Comparison of ENCODE assay signal across 11 cellular contexts in genomic region chr3:158768361-158768787, GRCh38. TPM values are rescaled to one million over a fixed set of nuclear protein-coding genes. Genes with fewer than 3 reads are reported as not detected.
A peak's percentile ranks its signal among the peaks of the same experiment; 100 is the strongest.
DNase-seq lines count a peak whose midpoint lies in the region; ATAC-seq and TF ChIP-seq lines count a peak whose summit lies in the region.
"Had no signal": no experiment of that assay in that cellular context is flagged by ENCODE, and none has a peak within 500 bp of the region (broad histone marks: within the 10 kb centered on the region; RNA-seq: fewer than 3 reads in every experiment).

No MANE protein-coding gene starts in this region.

- H3K9me3 ChIP-seq in hepatocyte (ENCODE audit: low read depth) (no peaks in the 10 kb centered on the region), sigmoid colon (no peaks in the 10 kb centered on the region), A673 (ENCODE audit: low read depth, low read length, poor library complexity, severe bottlenecking) (no peaks in the 10 kb centered on the region)

- TF ChIP-seq POLR2A in sigmoid colon (IDR thresholded peaks at IDR 0.05), result no peak

- H3K4me1 ChIP-seq in hepatocyte (ENCODE audit: insufficient read depth) (peaks cover 42% of the 10 kb centered on the region), sigmoid colon (peaks cover 0 to 81% (median 76%) of the 10 kb centered on the region in 4 donors), A673 (ENCODE audit: insufficient read depth, low read length, poor library complexity, severe bottlenecking) (no peaks in the 10 kb centered on the region)

- POLR2A ChIA-PET in A673 (lab: Charles Lee; ENCODE audit: low non-redundant PET), result no interaction called here
- POLR2A ChIA-PET in naive thymus-derived CD8-positive, alpha-beta T cell (lab: Charles Lee), result no interaction called here

- no peaks in the 10 kb centered on the region for H3K27me3 Mint-ChIP-seq in naive thymus-derived CD8-positive, alpha-beta T cell

- 17% methylated on average over 7 of the region's 7 CpGs for WGBS in hepatocyte (ENCODE audit: low lambda C conversion rate, missing lambda C conversion rate)
- 11 to 36% methylated on average over 7 of the region's 7 CpGs for WGBS in sigmoid colon, 2 donors

- no peak overlapping the region for H3K4me3 Mint-ChIP-seq in naive thymus-derived CD8-positive, alpha-beta T cell

- in situ Hi-C loops in brain microvascular endothelial cell (cut with HindIII; ENCODE audit: low pct_ligation_motif_present, low sequenced_read_pairs), result no loop called here

- H3K36me3 ChIP-seq in brain microvascular endothelial cell (replicated peaks) (no peaks in the 10 kb centered on the region), hepatocyte (replicated peaks; ENCODE audit: insufficient read depth, low read depth) (no peaks in the 10 kb centered on the region), sigmoid colon (no peaks in the 10 kb centered on the region), A673 (ENCODE audit: insufficient read depth, low read length, poor library complexity, severe bottlenecking) (no peaks in the 10 kb centered on the region)

- H3K9me2 ChIP-seq in hepatocyte (replicated peaks; ENCODE audit: insufficient read depth), result no peaks in the 10 kb centered on the region

- CTCF ChIA-PET in A673 (lab: Charles Lee), result no interaction called here

- no peak overlapping the region for H2AFZ ChIP-seq in hepatocyte

- peaks cover 0 to 5% (median 4%) of the 10 kb centered on the region in 3 donors for H3K36me3 Mint-ChIP-seq in naive thymus-derived CD8-positive, alpha-beta T cell

- H3K4me1 Mint-ChIP-seq in naive thymus-derived CD8-positive, alpha-beta T cell, result no peaks in the 10 kb centered on the region

- peak; percentile 69 for DNase-seq in H4 (ENCODE audit: low spot score)
- peak; percentile 80 for DNase-seq in brain microvascular endothelial cell
- peak; percentile 49 for DNase-seq in hepatocyte (ENCODE audit: low spot score)
- peak; percentile 83 for DNase-seq in sigmoid colon
- DNase-seq in A673 (ENCODE audit: low spot score), result no peak
- no peak for DNase-seq in naive thymus-derived CD8-positive, alpha-beta T cell
- no peak for DNase-seq in SHP77 (lab: John Stamatoyannopoulos, UW)
- DNase-seq: activated gamma-delta T cell treated with Interleukin-2 at 50 U/mL for 16 hours, NCI-H526 treated with DMSO at 0.1 percent for 48 hours had no signal

- H3K27me3 ChIP-seq in brain microvascular endothelial cell (replicated peaks) (no peaks in the 10 kb centered on the region), hepatocyte (no peaks in the 10 kb centered on the region), sigmoid colon (no peaks in the 10 kb centered on the region), A673 (replicated peaks; ENCODE audit: insufficient read depth, low read depth, low read length, poor library complexity) (no peaks in the 10 kb centered on the region)

- H4K20me1 ChIP-seq in hepatocyte (ENCODE audit: insufficient read depth, poor library complexity, severe bottlenecking), result no peaks in the 10 kb centered on the region

- no peak overlapping the region for H3K27ac Mint-ChIP-seq in naive thymus-derived CD8-positive, alpha-beta T cell

- TF ChIP-seq CTCF in brain microvascular endothelial cell (IDR thresholded peaks at IDR 0.05; ENCODE audit: low read depth, low read length, missing control alignments), result no peak
- no peak for TF ChIP-seq CTCF in hepatocyte (IDR thresholded peaks at IDR 0.05; ENCODE audit: poor library complexity)
- no peak for TF ChIP-seq CTCF in sigmoid colon (IDR thresholded peaks at IDR 0.05)
- TF ChIP-seq CTCF in A673 (conservative IDR thresholded peaks at IDR 0.05; ENCODE audit: low read depth, low read length), result no peak

- no peak for ATAC-seq in naive thymus-derived CD8-positive, alpha-beta T cell
- ATAC-seq in GM21576 (IDR thresholded peaks at IDR 0.05; ENCODE audit: unreplicated experiment), result no peak

- no peaks in the 10 kb centered on the region for H3K9me3 Mint-ChIP-seq in naive thymus-derived CD8-positive, alpha-beta T cell

- peak overlapping the region; percentile 40 for H3K4me2 ChIP-seq in hepatocyte

- H3K79me2 ChIP-seq in hepatocyte, result no peaks in the 10 kb centered on the region

- intact Hi-C loops in sigmoid colon (cut with DNase I) (no loop called here), A673 (cut with micrococcal nuclease; ENCODE audit: unreplicated experiment) (no loop called here)

- H3K4me3 ChIP-seq in brain microvascular endothelial cell (ENCODE audit: low read depth, low read length), result no peak overlapping the region
- no peak overlapping the region for H3K4me3 ChIP-seq in hepatocyte
- peak overlapping the region in 1 of 4 donors; percentile 5 for H3K4me3 ChIP-seq in sigmoid colon
- no peak overlapping the region for H3K4me3 ChIP-seq in A673 (ENCODE audit: low read depth, low read length, poor library complexity, severe bottlenecking)

- H3K27ac ChIP-seq in brain microvascular endothelial cell (peak overlapping the region; percentile 99), hepatocyte (peak overlapping the region; percentile 70), sigmoid colon (peak overlapping the region; percentile 45 to 80 (median 77)), A673 (ENCODE audit: low read depth, low read length, poor library complexity, severe bottlenecking) (no peak overlapping the region)

- BruUV-seq in A673 (replicated peaks; lab: Mats Ljungman, UMichigan), result no TSS peak

- TF ChIP-seq EP300 in sigmoid colon (IDR thresholded peaks at IDR 0.05), result no peak

RNA-seq across cellular contexts. Expression of gene MFSD1, which starts 33.5 kb away (rescaled TPM):
- total RNA-seq in H4 (2014; rRNA removed; shearing (Covaris generic)), result 169 and 173 TPM in 2 replicates
- total RNA-seq in hepatocyte (74.9 and 76.7 TPM in 2 replicates), sigmoid colon (10 to 100 TPM; 53.9 to 58.5 (median 56.4) TPM), A673 (2021) (15.2 and 16.1 TPM in 2 replicates)
- polyA plus RNA-seq in hepatocyte (57.8 and 58.6 TPM in 2 replicates), sigmoid colon (10 to 100 TPM; 25.2 to 54.1 (median 39.5) TPM)
- 10 to 100 TPM; 28.8 to 30.3 TPM for total RNA-seq in naive thymus-derived CD8-positive, alpha-beta T cell
- polyA plus RNA-seq in naive thymus-derived CD8-positive, alpha-beta T cell, result 10 to 100 TPM; 41.0 to 56.0 (median 52.2) TPM

RNA-seq across cellular contexts. Expression of gene RARRES1, which starts 36.1 kb away (rescaled TPM):
- not detected in 2 replicates for total RNA-seq in H4 (2014; rRNA removed; shearing (Covaris generic))
- total RNA-seq in hepatocyte (73.1 and 90.3 TPM in 2 replicates), sigmoid colon (100 to 1,000 TPM in 1 of 4 donors, 10 to 100 TPM in 2, 1 to 10 TPM in 1; 6.4 to 208 (median 26.8) TPM), A673 (2021) (0.15 TPM in 1 of 2 replicates, not detected in the other)
- polyA plus RNA-seq in hepatocyte (36.9 and 40.7 TPM in 2 replicates), sigmoid colon (10 to 100 TPM; 10.2 to 39.3 (median 14.6) TPM)
- total RNA-seq in naive thymus-derived CD8-positive, alpha-beta T cell, result not detected
- not detected for polyA plus RNA-seq in naive thymus-derived CD8-positive, alpha-beta T cell
- polyA plus RNA-seq: neural cell had no signal

Comparison
In these comparisons a context has a peak if more than half of its experiments do, and no peak if none do; other contexts are left out.
1. DNase-seq: peak in H4 (single experiment), brain microvascular endothelial cell (single experiment), hepatocyte (single experiment) and sigmoid colon (single experiment); none in A673 (single experiment), naive thymus-derived CD8-positive, alpha-beta T cell (0 of 10) and SHP77 (0 of 2).